ENCODE assay signal across 10 cellular contexts in the genomic region with DNA sequence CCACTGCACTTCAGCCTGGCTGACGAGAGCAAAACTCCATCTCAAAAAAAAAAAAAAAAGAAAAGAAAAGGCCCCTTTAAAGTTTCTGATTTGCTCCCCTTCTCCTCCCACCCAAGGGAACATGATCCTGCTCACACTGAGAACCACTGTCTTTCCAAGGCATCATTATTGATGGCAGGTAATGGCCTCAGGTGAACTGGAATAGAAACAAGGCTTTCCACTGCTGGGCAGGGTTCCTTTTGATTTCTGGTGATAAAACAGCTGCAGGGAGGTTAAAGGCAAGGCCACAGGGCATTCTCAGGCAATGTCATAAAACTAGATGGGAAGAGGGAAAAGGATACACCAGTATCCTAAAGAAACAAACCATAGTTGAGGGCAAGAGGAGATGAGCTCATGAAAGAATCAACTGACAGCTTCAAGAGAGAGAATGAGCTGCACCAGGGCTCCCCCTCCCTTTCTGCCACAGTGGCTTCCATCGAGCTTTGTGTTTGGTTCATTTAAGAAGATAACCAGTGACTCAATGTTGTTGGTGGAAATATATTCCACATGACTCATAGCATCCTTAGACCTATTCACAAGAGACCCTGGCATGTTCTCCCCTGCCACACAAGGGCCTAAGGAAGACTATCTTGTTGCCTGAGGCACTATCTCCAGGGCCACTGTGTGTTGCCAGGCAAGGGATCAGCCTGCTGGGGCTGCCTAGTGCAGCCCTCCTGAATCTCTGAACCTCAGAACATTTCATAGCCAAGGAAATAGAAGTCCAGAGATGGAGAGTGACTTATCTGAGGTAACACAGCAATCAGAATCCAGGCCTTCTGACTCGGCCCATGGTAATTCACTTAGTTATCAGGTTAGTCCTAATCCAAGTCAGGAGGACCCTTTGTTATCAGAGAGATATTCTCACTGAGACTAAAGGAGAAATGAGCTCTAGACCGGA.
A peak's percentile ranks its signal among the peaks of the same experiment; 100 is the strongest.
DNase-seq lines count a peak whose midpoint lies in the region; TF ChIP-seq lines count a peak whose summit lies in the region.
"Had no signal": no experiment of that assay in that cellular context is flagged by ENCODE, and none has a peak within 500 bp of the region (broad histone marks: within the 10 kb centered on the region; RNA-seq: fewer than 3 reads in every experiment).

No MANE protein-coding gene starts in this region.

- peak; percentile 9 for DNase-seq in NCI-H2196 (lab: John Stamatoyannopoulos, UW; ENCODE audit: unreplicated experiment)
- DNase-seq in NCI-H2196 treated with DMSO at 0.1 percent for 48 hours (lab: John Stamatoyannopoulos, UW; ENCODE audit: unreplicated experiment) = no peak
- peak; percentile 41 to 81 (median 71) for DNase-seq in adrenal gland
- peak; percentile 79 for DNase-seq in right atrium auricular region (ENCODE audit: low spot score)
- DNase-seq in superior temporal gyrus (ENCODE audit: extremely low spot score) = peak; percentile 67
- DNase-seq in WERI-Rb-1 = no peak
- DNase-seq in erythroblast (lab: John Stamatoyannopoulos, UW) = no peak
- no peak for DNase-seq in NCI-H1105 treated with DMSO at 0.1 percent for 48 hours (lab: John Stamatoyannopoulos, UW)
- DNase-seq: activated T-cell treated with anti-CD3 and anti-CD28 coated beads, Interleukin-2, amount 50 U/mL, for 24 hours; NCI-H524 treated with DMSO at 0.1 percent for 48 hours had no signal

- TF ChIP-seq CTCF in adrenal gland (IDR thresholded peaks at IDR 0.05) (no peak), right atrium auricular region (IDR thresholded peaks at IDR 0.05) (no peak), WERI-Rb-1 (IDR thresholded peaks at IDR 0.05; ENCODE audit: low read depth, low read length) (no peak)

- TF ChIP-seq POLR2A in adrenal gland (IDR thresholded peaks at IDR 0.05) (no peak), erythroblast (IDR thresholded peaks at IDR 0.05; ENCODE audit: low read length) (no peak)

- peak overlapping the region in 3 of 5 donors; percentile 33 to 73 (median 66) for H3K27ac ChIP-seq in adrenal gland
- peak overlapping the region; percentile 67 to 80 for H3K27ac ChIP-seq in right atrium auricular region
- H3K27ac ChIP-seq in WERI-Rb-1 = no peak overlapping the region

- H3K4me1 ChIP-seq in adrenal gland (replicated peaks in 1 of 2) (peaks cover 5 to 13% of the 10 kb centered on the region in 2 donors), right atrium auricular region (peaks cover 0 to 50% of the 10 kb centered on the region in 2 donors)

- H3K9me3 ChIP-seq in adrenal gland (replicated peaks in 1 of 3) (no peaks in the 10 kb centered on the region), right atrium auricular region (no peaks in the 10 kb centered on the region), WERI-Rb-1 (ENCODE audit: severe bottlenecking) (no peaks in the 10 kb centered on the region)

- H3K36me3 ChIP-seq in adrenal gland (replicated peaks in 1 of 2) (no peaks in the 10 kb centered on the region), right atrium auricular region (no peaks in the 10 kb centered on the region), WERI-Rb-1 (peaks cover 5% of the 10 kb centered on the region)

- intact Hi-C loops in adrenal gland (cut with DNase I) = no loop called here

- H3K4me3 ChIP-seq in adrenal gland = no peak overlapping the region
- no peak overlapping the region for H3K4me3 ChIP-seq in right atrium auricular region
- H3K4me3 ChIP-seq in WERI-Rb-1 (ENCODE audit: low read depth, low read length) = no peak overlapping the region

- no peaks in the 10 kb centered on the region for H3K27me3 ChIP-seq in adrenal gland
- no peaks in the 10 kb centered on the region for H3K27me3 ChIP-seq in right atrium auricular region
- H3K27me3 ChIP-seq in WERI-Rb-1 (ENCODE audit: insufficient read depth, low read depth, severe bottlenecking) = no peaks in the 10 kb centered on the region

- 53 to 63% (median 58%) methylated on average over 4 of the region's 4 CpGs for WGBS in adrenal gland, 4 donors

Comparison
In these comparisons a context has a peak if more than half of its experiments do, and no peak if none do; other contexts are left out.
1. DNase-seq: peak in NCI-H2196 (single experiment), adrenal gland (7 of 7), right atrium auricular region (single experiment) and superior temporal gyrus (single experiment); none in NCI-H2196 treated with DMSO at 0.1 percent for 48 hours (single experiment), WERI-Rb-1 (single experiment), erythroblast (0 of 2) and NCI-H1105 treated with DMSO at 0.1 percent for 48 hours (single experiment).